Comparison of ENCODE assay signal across 8 cellular contexts in genomic region chr5:52988335-52989024, GRCh38. TPM values are rescaled to one million over a fixed set of nuclear protein-coding genes. Genes with fewer than 3 reads are reported as not detected.
A peak's percentile ranks its signal among the peaks of the same experiment; 100 is the strongest.
DNase-seq lines count a peak whose midpoint lies in the region; TF ChIP-seq lines count a peak whose summit lies in the region.

No MANE protein-coding gene starts in this region.

- peak overlapping the region in 1 of 2 experiments; percentile 70 for H2BK12ac ChIP-seq in mesenchymal stem cell (ENCODE audit: low read length in 2 of 2)

- peak overlapping the region; percentile 86 for H3K9ac ChIP-seq in mesenchymal stem cell (ENCODE audit: low read length)

- TF ChIP-seq POLR2A in vagina (IDR thresholded peaks at IDR 0.05), result no peak

- H3K4me3 ChIP-seq in GM12875 (ENCODE audit: low read depth, low read length), result peak overlapping the region; percentile 12
- peak overlapping the region; percentile 80 for H3K4me3 ChIP-seq in choroid plexus epithelial cell (ENCODE audit: low read depth, low read length)
- H3K4me3 ChIP-seq in mesenchymal stem cell (ENCODE audit: insufficient read depth in 1 of 2, low read depth in 1 of 2, low read length in 2 of 2), result peak overlapping the region; percentile 84 to 86
- peak overlapping the region; percentile 67 to 72 for H3K4me3 ChIP-seq in vagina

- H2BK120ac ChIP-seq in mesenchymal stem cell (ENCODE audit: low read depth, low read length), result no peak overlapping the region

- H2AFZ ChIP-seq in mesenchymal stem cell (ENCODE audit: low read depth, low read length), result peak overlapping the region; percentile 98

- H4K8ac ChIP-seq in mesenchymal stem cell (ENCODE audit: low read length), result peak overlapping the region; percentile 89

- peak overlapping the region; percentile 91 for H2BK15ac ChIP-seq in mesenchymal stem cell (ENCODE audit: low read depth, poor library complexity, severe bottlenecking)

- peak overlapping the region; percentile 36 to 93 for H3K4ac ChIP-seq in mesenchymal stem cell (ENCODE audit: low read depth in 1 of 2, low read length in 2 of 2)

- H4K91ac ChIP-seq in mesenchymal stem cell (ENCODE audit: low read length), result peak overlapping the region; percentile 19

- DNase-seq in KBM-7 (peak; percentile 44), choroid plexus epithelial cell (ENCODE audit: low read depth) (no peak), mesenchymal stem cell (no peak), vagina (ENCODE audit: extremely low spot score in 2 of 2) (no peak), H4 (ENCODE audit: low spot score) (no peak), DMS114 treated with DMSO at 0.1 percent for 48 hours (lab: John Stamatoyannopoulos, UW; ENCODE audit: unreplicated experiment) (no peak), NCI-H1436 treated with DMSO at 0.1 percent for 48 hours (lab: John Stamatoyannopoulos, UW) (no peak)

- H3K4me1 ChIP-seq in mesenchymal stem cell (ENCODE audit: control insufficient read depth, insufficient read depth, low read depth, low read length) (peaks cover 9% of the 10 kb centered on the region), vagina (peaks cover 15% of the 10 kb centered on the region)

- intact Hi-C loops in vagina (cut with DNase I), result no loop called here

- no peaks in the 10 kb centered on the region for H3K27me3 ChIP-seq in mesenchymal stem cell (ENCODE audit: control insufficient read depth in 1 of 2, insufficient read depth in 1 of 2, low read length in 2 of 2)
- H3K27me3 ChIP-seq in vagina, result no peaks in the 10 kb centered on the region

- H3K27ac ChIP-seq in mesenchymal stem cell (ENCODE audit: low read length, poor library complexity, severe bottlenecking) (peak overlapping the region; percentile 17), vagina (peak overlapping the region; percentile 67)

- H3K9me3 ChIP-seq in mesenchymal stem cell (ENCODE audit: control insufficient read depth, low read length), result no peaks in the 10 kb centered on the region
- H3K9me3 ChIP-seq in vagina, result no peaks in the 10 kb centered on the region

- TF ChIP-seq CTCF in GM12875 (IDR thresholded peaks at IDR 0.05; ENCODE audit: borderline replicate concordance, insufficient read depth, low read depth, low read length) (no peak), choroid plexus epithelial cell (conservative IDR thresholded peaks at IDR 0.05; ENCODE audit: low read depth, low read length) (no peak), vagina (IDR thresholded peaks at IDR 0.05) (no peak)

- H3K79me1 ChIP-seq in mesenchymal stem cell (replicated peaks; ENCODE audit: low read length, poor library complexity, severe bottlenecking), result peaks cover 10% of the 10 kb centered on the region

- WGBS in mesenchymal stem cell, result 12% methylated on average over 12 of the region's 16 CpGs

- no peak overlapping the region for H3K23ac ChIP-seq in mesenchymal stem cell (ENCODE audit: low read length in 2 of 2)

- peak overlapping the region in 1 of 2 experiments; percentile 79 for H3K18ac ChIP-seq in mesenchymal stem cell (ENCODE audit: low read depth in 1 of 2, low read length in 2 of 2)

- in situ Hi-C loops in KBM-7 (cut with MboI; ENCODE audit: low pct_unique_long_range_greater_than_20kb, low sequenced_read_pairs), result no loop called here

- peaks cover 0 to 7% of the 10 kb centered on the region in 2 experiments for H3K36me3 ChIP-seq in mesenchymal stem cell (ENCODE audit: control insufficient read depth in 1 of 2, insufficient read depth in 2 of 2, low read depth in 1 of 2, low read length in 2 of 2)
- H3K36me3 ChIP-seq in vagina, result no peaks in the 10 kb centered on the region

- no peak overlapping the region for H2BK5ac ChIP-seq in mesenchymal stem cell (ENCODE audit: low read depth, low read length, poor library complexity, severe bottlenecking)

- H3K4me2 ChIP-seq in mesenchymal stem cell (ENCODE audit: low read length, poor library complexity, severe bottlenecking), result peak overlapping the region; percentile 90

- no peak overlapping the region for H2AK5ac ChIP-seq in mesenchymal stem cell (ENCODE audit: low read length, severe bottlenecking)

- peak overlapping the region in 1 of 2 experiments; percentile 93 for H3K14ac ChIP-seq in mesenchymal stem cell (ENCODE audit: low read length in 2 of 2)

RNA-seq across cellular contexts. Expression of gene ITGA2, which starts 0.7 kb away (rescaled TPM):
- polyA plus RNA-seq in mesenchymal stem cell (2013, experiment 1 of 2), result 24.1 TPM
- polyA plus RNA-seq in mesenchymal stem cell (2013, experiment 2 of 2), result 23.8 TPM
- total RNA-seq in vagina, result 18.4 TPM
- 23.4 and 29.0 TPM in 2 replicates for total RNA-seq in H4 (2014; rRNA removed; shearing (Covaris generic))

Comparison
In these comparisons a context has a peak if more than half of its experiments do, and no peak if none do; other contexts are left out.
1. H3K4me3 ChIP-seq: peak in every context shown above with its lines; median percentile 85 in mesenchymal stem cell; 80 in choroid plexus epithelial cell; 70 in vagina; 12 in GM12875.